21 cellular contexts compared by ENCODE assay signal in genomic region chr9:27560457-27560856, GRCh38. TPM values are rescaled to one million over a fixed set of nuclear protein-coding genes. Genes with fewer than 3 reads are reported as not detected.
DNase-seq lines count a peak whose midpoint lies in the region; ATAC-seq, FAIRE-seq and TF ChIP-seq lines count a peak whose summit lies in the region.
"Had no signal": no experiment of that assay in that cellular context is flagged by ENCODE, and none has a peak within 500 bp of the region (broad histone marks: within the 10 kb centered on the region; RNA-seq: fewer than 3 reads in every experiment).

No MANE protein-coding gene starts in this region.

- in situ Hi-C loops in HepG2 (cut with HindIII; ENCODE audit: extremely low pct_ligation_motif_present, low pct_unique_long_range_greater_than_20kb) = no loop called here

- H3K36me3 ChIP-seq in HepG2 (replicated peaks in 1 of 2; ENCODE audit: control insufficient read depth in 1 of 2, insufficient read depth in 2 of 2, low read length in 2 of 2) = peaks cover 0 to 6% of the 10 kb centered on the region in 2 experiments; a peak in 1 of 5 replicates

- H3K79me2 ChIP-seq in HepG2 (ENCODE audit: insufficient read depth, low read length) = no peaks in the 10 kb centered on the region

- POLR2A ChIA-PET in HepG2 (lab: Yijun Ruan, JAX) = no interaction called here

- H3K4me2 ChIP-seq in HepG2 (ENCODE audit: low read depth, low read length) = no peak overlapping the region

- H3K4me1 ChIP-seq in HepG2 (ENCODE audit: insufficient read depth, low read length) = peaks cover 3% of the 10 kb centered on the region

- no peak for DNase-seq in D721Med (ENCODE audit: insufficient read length, low spot score)
- peak; percentile 71 for DNase-seq in NCI-H82 (lab: John Stamatoyannopoulos, UW)
- peak; percentile 13 for DNase-seq in left kidney (ENCODE audit: low read depth, low spot score)
- DNase-seq in HepG2 (ENCODE audit: low spot score) = no peak
- DNase-seq in NCI-H1436 (lab: John Stamatoyannopoulos, UW) = no peak
- no peak for DNase-seq in globus pallidus (ENCODE audit: low spot score)
- DNase-seq: C1 segment of cervical spinal cord; Calu3; CD4-positive, alpha-beta memory T cell; COR-L47; DMS153; DND-41; GM23248; H7; HCEC 1CT had no signal

- TF ChIP-seq CTCF in D721Med (IDR thresholded peaks at IDR 0.05; ENCODE audit: insufficient read depth, missing control alignments) = no peak
- no peak for TF ChIP-seq CTCF in HepG2 (CRISPR knock-in tag; IDR thresholded peaks at IDR 0.05)

- no peak overlapping the region for H3K9ac ChIP-seq in HepG2 (ENCODE audit: insufficient read depth, low read depth, low read length)
- H3K9ac ChIP-seq: GM23248 had no signal

- H4K20me1 ChIP-seq in HepG2 (ENCODE audit: insufficient read depth, low read length) = no peaks in the 10 kb centered on the region

- BruUV-seq in HepG2 (replicated peaks; lab: Mats Ljungman, UMichigan) = no TSS peak

- no peak overlapping the region for H3K27ac ChIP-seq in HepG2 (ENCODE audit: extremely low read length, insufficient read depth, low read length)
- H3K27ac ChIP-seq: GM23248 had no signal

- H2AFZ ChIP-seq in HepG2 (ENCODE audit: low read length) = no peak overlapping the region
- H2AFZ ChIP-seq: GM23248 had no signal

- FAIRE-seq in D721Med (lab: Jason Lieb, UNC) (peak; percentile 55), HepG2 (lab: Jason Lieb, UNC) (no peak)
- FAIRE-seq: G401.6, GM19239, H1 had no signal

- TF ChIP-seq RAD21 in HepG2 (CRISPR knock-in tag; IDR thresholded peaks at IDR 0.05) = no peak

- intact Hi-C loops in HepG2 (cut with micrococcal nuclease; ENCODE audit: unreplicated experiment) = no loop called here

- no peaks in the 10 kb centered on the region for H3K9me3 ChIP-seq in HepG2 (ENCODE audit: low read length)

- no peak overlapping the region for H3K4me3 ChIP-seq in HepG2 (replicated peaks in 1 of 3; ENCODE audit: insufficient read depth in 1 of 3, low read depth in 2 of 3, low read length in 3 of 3)
- H3K4me3 ChIP-seq: GM23248 had no signal

- CTCF ChIA-PET in HepG2 (lab: Yijun Ruan, JAX; ENCODE audit: low intra/inter-chr PET ratio, low total read pairs) = no interaction called here

- no peak for TF ChIP-seq EP300 in HepG2 (IDR thresholded peaks at IDR 0.05; ENCODE audit: low read depth in 2 of 2, low read length in 2 of 2)
- no peak for TF ChIP-seq EP300 in HepG2 (CRISPR knock-in tag; IDR thresholded peaks at IDR 0.05; ENCODE audit: borderline replicate concordance)

- no peak for ATAC-seq in HepG2

- no peak for TF ChIP-seq POLR2A in HepG2 (IDR thresholded peaks at IDR 0.05; ENCODE audit: insufficient read depth in 1 of 2, low read depth in 2 of 2, low read length in 2 of 2)

- H3K27me3 ChIP-seq in HepG2 (ENCODE audit: control insufficient read depth in 1 of 2, insufficient read depth in 2 of 2, low read length in 2 of 2) = no peaks in the 10 kb centered on the region

RNA-seq across cellular contexts. Expression of gene C9orf72, which starts 12.8 kb away (rescaled TPM):
- total RNA-seq in HepG2 (2016; rRNA removed; fragmentation: Illumina TruSeq; extraction: Trizol) = 3.1 and 4.5 TPM in 2 replicates
- total RNA-seq in HepG2 (2016; cell fraction: cytosol; rRNA removed; fragmentation: Illumina TruSeq; extraction: Trizol; ENCODE audit: low read depth) = 0.81 and 0.88 TPM in 2 replicates
- total RNA-seq in HepG2 (2016; cell fraction: insoluble cytoplasmic fraction; rRNA removed; fragmentation: Illumina TruSeq; extraction: Trizol) = 3.4 and 4.6 TPM in 2 replicates
- 1.3 and 1.7 TPM in 2 replicates for total RNA-seq in HepG2 (2016; cell fraction: membrane; rRNA removed; fragmentation: Illumina TruSeq; extraction: Trizol)
- 8.0 and 9.1 TPM in 2 replicates for total RNA-seq in HepG2 (2016; cell fraction: nucleus; rRNA removed; fragmentation: Illumina TruSeq; extraction: Trizol)
- 5.2 and 5.9 TPM in 2 replicates for polyA plus RNA-seq in HepG2 (2011; rRNA removed)
- polyA plus RNA-seq in HepG2 (2011; cell fraction: cytosol; rRNA removed) = 0.94 and 2.1 TPM in 2 replicates
- polyA plus RNA-seq in HepG2 (2011; cell fraction: nucleus; rRNA removed) = 7.7 and 10.3 TPM in 2 replicates
- 6.4 and 10.0 TPM in 2 replicates for polyA plus RNA-seq in HepG2 (2012)
- polyA plus RNA-seq in HepG2 (2016; cell fraction: cytosol; fragmentation: Illumina TruSeq; extraction: Trizol; ENCODE audit: low read depth) = 0.33 and 0.44 TPM in 2 replicates
- polyA plus RNA-seq in HepG2 (2016; cell fraction: insoluble cytoplasmic fraction; fragmentation: Illumina TruSeq; extraction: Trizol; ENCODE audit: low read depth) = 2.7 and 2.9 TPM in 2 replicates
- 0.84 and 1.1 TPM in 2 replicates for polyA plus RNA-seq in HepG2 (2016; cell fraction: membrane; fragmentation: Illumina TruSeq; extraction: Trizol; ENCODE audit: low read depth)
- polyA plus RNA-seq in HepG2 (2016; cell fraction: nucleus; fragmentation: Illumina TruSeq; extraction: Trizol; ENCODE audit: insufficient read depth, low read depth) = 7.7 and 8.0 TPM in 2 replicates
- polyA minus RNA-seq in HepG2 (2011; rRNA and poly(A)+ RNA removed; ENCODE audit: low replicate concordance) = 4.3 and 5.2 TPM in 2 replicates
- 2.4 and 3.7 TPM in 2 replicates for polyA minus RNA-seq in HepG2 (2011; cell fraction: cytosol; rRNA and poly(A)+ RNA removed)
- polyA minus RNA-seq in HepG2 (2011; cell fraction: nucleus; rRNA and poly(A)+ RNA removed) = 34.9 and 41.5 TPM in 2 replicates

RNA-seq across cellular contexts. Expression of gene MOB3B, which starts 30.8 kb away (rescaled TPM):
- 0.03 and 0.09 TPM in 2 replicates for total RNA-seq in HepG2 (2016; rRNA removed; fragmentation: Illumina TruSeq; extraction: Trizol)
- not detected in 2 replicates for total RNA-seq in HepG2 (2016; cell fraction: cytosol; rRNA removed; fragmentation: Illumina TruSeq; extraction: Trizol; ENCODE audit: low read depth)
- 0.06 TPM in 2 replicates for total RNA-seq in HepG2 (2016; cell fraction: insoluble cytoplasmic fraction; rRNA removed; fragmentation: Illumina TruSeq; extraction: Trizol)
- 0.03 and 0.09 TPM in 2 replicates for total RNA-seq in HepG2 (2016; cell fraction: membrane; rRNA removed; fragmentation: Illumina TruSeq; extraction: Trizol)
- not detected in 2 replicates for total RNA-seq in HepG2 (2016; cell fraction: nucleus; rRNA removed; fragmentation: Illumina TruSeq; extraction: Trizol)
- polyA plus RNA-seq in HepG2 (2011; rRNA removed) = 0.03 TPM in 2 replicates
- polyA plus RNA-seq in HepG2 (2011; cell fraction: cytosol; rRNA removed) = 0.01 and 0.03 TPM in 2 replicates
- polyA plus RNA-seq in HepG2 (2011; cell fraction: nucleus; rRNA removed) = 0.03 and 0.07 TPM in 2 replicates
- polyA plus RNA-seq in HepG2 (2012) = 0.04 and 0.09 TPM in 2 replicates
- polyA plus RNA-seq in HepG2 (2016; cell fraction: cytosol; fragmentation: Illumina TruSeq; extraction: Trizol; ENCODE audit: low read depth) = not detected in 2 replicates
- 0.07 and 0.10 TPM in 2 replicates for polyA plus RNA-seq in HepG2 (2016; cell fraction: insoluble cytoplasmic fraction; fragmentation: Illumina TruSeq; extraction: Trizol; ENCODE audit: low read depth)
- polyA plus RNA-seq in HepG2 (2016; cell fraction: membrane; fragmentation: Illumina TruSeq; extraction: Trizol; ENCODE audit: low read depth) = 0.03 TPM in 1 of 2 replicates, not detected in the other
- 0.11 TPM in 1 of 2 replicates, not detected in the other for polyA plus RNA-seq in HepG2 (2016; cell fraction: nucleus; fragmentation: Illumina TruSeq; extraction: Trizol; ENCODE audit: insufficient read depth, low read depth)
- 0.02 and 15.4 TPM in 2 replicates for polyA minus RNA-seq in HepG2 (2011; rRNA and poly(A)+ RNA removed; ENCODE audit: low replicate concordance)
- not detected in 2 replicates for polyA minus RNA-seq in HepG2 (2011; cell fraction: cytosol; rRNA and poly(A)+ RNA removed)
- polyA minus RNA-seq in HepG2 (2011; cell fraction: nucleus; rRNA and poly(A)+ RNA removed) = 0.12 TPM in 1 of 2 replicates, not detected in the other
- total RNA-seq: GM23248 had no signal

RNA-seq across cellular contexts. Expression of gene IFNK, which starts 36.4 kb away (rescaled TPM):
- total RNA-seq in HepG2 (2016; rRNA removed; fragmentation: Illumina TruSeq; extraction: Trizol) = not detected in 2 replicates
- total RNA-seq in HepG2 (2016; cell fraction: cytosol; rRNA removed; fragmentation: Illumina TruSeq; extraction: Trizol; ENCODE audit: low read depth) = not detected in 2 replicates
- total RNA-seq in HepG2 (2016; cell fraction: insoluble cytoplasmic fraction; rRNA removed; fragmentation: Illumina TruSeq; extraction: Trizol) = not detected in 2 replicates
- not detected in 2 replicates for total RNA-seq in HepG2 (2016; cell fraction: membrane; rRNA removed; fragmentation: Illumina TruSeq; extraction: Trizol)
- not detected in 2 replicates for total RNA-seq in HepG2 (2016; cell fraction: nucleus; rRNA removed; fragmentation: Illumina TruSeq; extraction: Trizol)
- polyA plus RNA-seq in HepG2 (2011; rRNA removed) = not detected in 2 replicates
- polyA plus RNA-seq in HepG2 (2011; cell fraction: cytosol; rRNA removed) = not detected in 2 replicates
- not detected in 2 replicates for polyA plus RNA-seq in HepG2 (2011; cell fraction: nucleus; rRNA removed)
- polyA plus RNA-seq in HepG2 (2012) = not detected in 2 replicates
- polyA plus RNA-seq in HepG2 (2016; cell fraction: cytosol; fragmentation: Illumina TruSeq; extraction: Trizol; ENCODE audit: low read depth) = not detected in 2 replicates
- polyA plus RNA-seq in HepG2 (2016; cell fraction: insoluble cytoplasmic fraction; fragmentation: Illumina TruSeq; extraction: Trizol; ENCODE audit: low read depth) = not detected in 2 replicates
- not detected in 2 replicates for polyA plus RNA-seq in HepG2 (2016; cell fraction: membrane; fragmentation: Illumina TruSeq; extraction: Trizol; ENCODE audit: low read depth)
- not detected in 2 replicates for polyA plus RNA-seq in HepG2 (2016; cell fraction: nucleus; fragmentation: Illumina TruSeq; extraction: Trizol; ENCODE audit: insufficient read depth, low read depth)
- polyA minus RNA-seq in HepG2 (2011; rRNA and poly(A)+ RNA removed; ENCODE audit: low replicate concordance) = not detected in 2 replicates
- not detected in 2 replicates for polyA minus RNA-seq in HepG2 (2011; cell fraction: cytosol; rRNA and poly(A)+ RNA removed)
- not detected in 2 replicates for polyA minus RNA-seq in HepG2 (2011; cell fraction: nucleus; rRNA and poly(A)+ RNA removed)
- total RNA-seq: A172; A673; Calu3; CD4-positive, alpha-beta memory T cell; GM23248; H1; H7 had no signal
- polyA plus RNA-seq: BJ; CD4-positive, alpha-beta memory T cell; GM23248; H1 had no signal

Comparison
In these comparisons a context has a peak if more than half of its experiments do, and no peak if none do; other contexts are left out.
1. DNase-seq: peak in NCI-H82 (single experiment) and left kidney (single experiment); none in D721Med (single experiment), HepG2 (single experiment), NCI-H1436 (single experiment) and globus pallidus (single experiment).